ENCODE assay signal across 16 cellular contexts in the genomic region with DNA sequence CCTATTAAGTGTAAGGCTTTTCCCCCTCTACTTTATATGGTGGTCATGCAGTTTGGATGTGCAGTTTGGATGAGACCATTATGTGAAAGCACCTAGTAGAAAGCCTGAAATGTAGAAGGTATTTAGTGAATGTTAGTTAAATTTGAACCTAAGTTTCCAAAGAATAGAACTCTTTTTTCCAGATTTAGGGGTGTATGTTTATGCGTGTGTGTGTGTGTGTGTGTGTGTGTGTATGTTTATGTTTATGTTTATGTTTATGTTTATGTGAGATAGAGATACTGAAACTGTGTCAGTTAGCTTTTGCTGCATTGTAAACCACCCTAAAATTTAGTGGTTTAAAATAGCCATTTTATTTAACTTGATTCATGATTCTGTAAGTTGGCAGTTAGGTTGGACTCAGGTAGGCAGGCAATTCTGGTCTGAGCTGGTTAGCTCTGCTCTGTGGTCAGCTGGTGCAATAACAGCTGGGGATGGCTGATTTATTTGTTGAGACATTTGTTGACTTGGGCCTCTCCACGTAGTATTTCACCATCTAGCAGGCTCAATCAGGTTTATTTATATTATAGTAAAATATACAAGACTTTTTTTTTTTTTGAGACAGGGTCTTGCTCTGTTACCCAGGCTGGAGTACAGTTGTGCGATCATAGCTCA. TPM values are rescaled to one million over a fixed set of nuclear protein-coding genes. Genes with fewer than 3 reads are reported as not detected.
A peak's percentile ranks its signal among the peaks of the same experiment; 100 is the strongest.
DNase-seq lines count a peak whose midpoint lies in the region; ATAC-seq and TF ChIP-seq lines count a peak whose summit lies in the region.
"Had no signal": no experiment of that assay in that cellular context is flagged by ENCODE, and none has a peak within 500 bp of the region (broad histone marks: within the 10 kb centered on the region; RNA-seq: fewer than 3 reads in every experiment).

No MANE protein-coding gene starts in this region.

- H3K4me1 ChIP-seq in ovary (ENCODE audit: insufficient read depth), result peaks cover 4% of the 10 kb centered on the region
- H3K4me1 ChIP-seq: lower lobe of right lung had no signal

- intact Hi-C loops in ovary (cut with DNase I), result no loop called here
- intact Hi-C loops in dorsolateral prefrontal cortex (cut with DNase I), result no loop called here

- no peak for TF ChIP-seq POLR2A in ovary (IDR thresholded peaks at IDR 0.05)

- H3K27ac Mint-ChIP-seq in activated T-cell treated with anti-CD3 and anti-CD28 coated beads, Interleukin-2, amount 50 U/mL, for 24 hours, result peak overlapping the region; percentile 6
- peak overlapping the region; percentile 22 for H3K27ac Mint-ChIP-seq in stimulated activated memory B cell treated with anti-CD40 and anti-IgM and Interleukin-4, amounts not matched to agents 10 μg/mL and 1 μg/mL and 100 μg/mL, for 72 hours

- H3K27me3 Mint-ChIP-seq in activated T-cell treated with anti-CD3 and anti-CD28 coated beads, Interleukin-2, amount 50 U/mL, for 24 hours, result no peaks in the 10 kb centered on the region
- no peaks in the 10 kb centered on the region for H3K27me3 Mint-ChIP-seq in activated T-cell treated with anti-CD3 and anti-CD28 coated beads, Interleukin-2, amount 50 U/mL, for 4 hours (ENCODE audit: low read depth)
- no peaks in the 10 kb centered on the region for H3K27me3 Mint-ChIP-seq in stimulated activated memory B cell treated with anti-CD40 and anti-IgM and Interleukin-4, amounts not matched to agents 10 μg/mL and 1 μg/mL and 100 μg/mL, for 72 hours

- H3K4me1 Mint-ChIP-seq in activated T-cell treated with anti-CD3 and anti-CD28 coated beads, Interleukin-2, amount 50 U/mL, for 24 hours (ENCODE audit: low read depth), result peaks cover 78% of the 10 kb centered on the region
- H3K4me1 Mint-ChIP-seq in activated T-cell treated with anti-CD3 and anti-CD28 coated beads, Interleukin-2, amount 50 U/mL, for 4 hours (ENCODE audit: low read depth), result peaks cover 76% of the 10 kb centered on the region
- peaks cover 26% of the 10 kb centered on the region for H3K4me1 Mint-ChIP-seq in stimulated activated memory B cell treated with anti-CD40 and anti-IgM and Interleukin-4, amounts not matched to agents 10 μg/mL and 1 μg/mL and 100 μg/mL, for 72 hours

- H3K9me3 ChIP-seq in ovary, result no peaks in the 10 kb centered on the region
- H3K9me3 ChIP-seq: lower lobe of right lung, right atrium auricular region, tibial nerve had no signal

- no peaks in the 10 kb centered on the region for H3K9me3 Mint-ChIP-seq in activated T-cell treated with anti-CD3 and anti-CD28 coated beads, Interleukin-2, amount 50 U/mL, for 24 hours
- no peaks in the 10 kb centered on the region for H3K9me3 Mint-ChIP-seq in activated T-cell treated with anti-CD3 and anti-CD28 coated beads, Interleukin-2, amount 50 U/mL, for 4 hours
- H3K9me3 Mint-ChIP-seq in stimulated activated memory B cell treated with anti-CD40 and anti-IgM and Interleukin-4, amounts not matched to agents 10 μg/mL and 1 μg/mL and 100 μg/mL, for 72 hours, result no peaks in the 10 kb centered on the region

- H3K27me3 ChIP-seq in ovary (no peaks in the 10 kb centered on the region), dorsolateral prefrontal cortex (no peaks in the 10 kb centered on the region)
- H3K27me3 ChIP-seq: right atrium auricular region, tibial nerve had no signal

- H3K4me3 Mint-ChIP-seq in activated T-cell treated with anti-CD3 and anti-CD28 coated beads, Interleukin-2, amount 50 U/mL, for 24 hours, result no peak overlapping the region
- no peak overlapping the region for H3K4me3 Mint-ChIP-seq in activated T-cell treated with anti-CD3 and anti-CD28 coated beads, Interleukin-2, amount 50 U/mL, for 4 hours
- no peak overlapping the region for H3K4me3 Mint-ChIP-seq in stimulated activated memory B cell treated with anti-CD40 and anti-IgM and Interleukin-4, amounts not matched to agents 10 μg/mL and 1 μg/mL and 100 μg/mL, for 72 hours

- no peak for TF ChIP-seq CTCF in ovary (IDR thresholded peaks at IDR 0.05)
- no peak for TF ChIP-seq CTCF in dorsolateral prefrontal cortex (IDR thresholded peaks at IDR 0.05 in 54 of 56, conservative IDR thresholded peaks at IDR 0.05 in 2 of 56; ENCODE audit: low read depth in 1 of 56, partially characterized antibody in 56 of 56)

- H3K27ac ChIP-seq in ovary (no peak overlapping the region), dorsolateral prefrontal cortex (peak overlapping the region in 17 of 59 donors; percentile 5 to 78 (median 68))
- H3K27ac ChIP-seq: coronary artery, lower lobe of right lung had no signal

- DNase-seq in activated T-cell treated with anti-CD3 and anti-CD28 coated beads, Interleukin-2, amount 50 U/mL, for 24 hours, result no peak
- no peak for DNase-seq in activated T-cell treated with anti-CD3 and anti-CD28 coated beads, Interleukin-2, amount 50 U/mL, for 4 hours
- DNase-seq in OCI-M1 (lab: John Stamatoyannopoulos, UW), result peak; percentile 68
- DNase-seq in fibroblast of peridontal ligament (ENCODE audit: extremely low read depth), result peak; percentile 32
- no peak for DNase-seq in ovary
- DNase-seq in dorsolateral prefrontal cortex, result no peak
- no peak for DNase-seq in stimulated activated CD4-positive, alpha-beta T cell treated with anti-CD3 and anti-CD28 coated beads, Interleukin-12 subunit alpha, Interleukin-12 subunit beta, amount 100 ng/mL, for 4 hours
- DNase-seq: activated naive CD4-positive, alpha-beta T cell; GF-D8; lower lobe of right lung; NCI-H2171; SIG-M5 had no signal

- no peak for TF ChIP-seq EP300 in ovary (IDR thresholded peaks at IDR 0.05)

- no peaks in the 10 kb centered on the region for H3K36me3 ChIP-seq in ovary
- H3K36me3 ChIP-seq: right atrium auricular region had no signal

- WGBS in ovary, 3 donors, result 83 to 86% (median 83%) methylated on average over 3 of the region's 3 CpGs

- ATAC-seq in activated T-cell treated with anti-CD3 and anti-CD28 coated beads, Interleukin-2, amount 50 U/mL, for 4 hours, result no peak
- ATAC-seq in stimulated activated memory B cell treated with anti-CD40 and anti-IgM and Interleukin-4, amounts not matched to agents 10 μg/mL and 1 μg/mL and 100 μg/mL, for 72 hours, result no peak
- ATAC-seq: lower lobe of right lung had no signal

- H3K4me3 ChIP-seq in ovary (no peak overlapping the region), dorsolateral prefrontal cortex (no peak overlapping the region)
- H3K4me3 ChIP-seq: coronary artery, lower lobe of right lung, right atrium auricular region, tibial nerve had no signal

- H3K36me3 Mint-ChIP-seq in activated T-cell treated with anti-CD3 and anti-CD28 coated beads, Interleukin-2, amount 50 U/mL, for 24 hours (ENCODE audit: low read depth), result peaks cover 92% of the 10 kb centered on the region
- peaks cover 46% of the 10 kb centered on the region for H3K36me3 Mint-ChIP-seq in activated T-cell treated with anti-CD3 and anti-CD28 coated beads, Interleukin-2, amount 50 U/mL, for 4 hours (ENCODE audit: insufficient read depth)
- H3K36me3 Mint-ChIP-seq in stimulated activated memory B cell treated with anti-CD40 and anti-IgM and Interleukin-4, amounts not matched to agents 10 μg/mL and 1 μg/mL and 100 μg/mL, for 72 hours, result peaks cover 55% of the 10 kb centered on the region

RNA-seq across cellular contexts. Expression of a gene that starts 54.0 kb away (rescaled TPM):
- 100 to 1,000 TPM; 134 to 157 (median 149) TPM for total RNA-seq in activated T-cell treated with anti-CD3 and anti-CD28 coated beads, Interleukin-2, amount 50 U/mL, for 4 hours
- 10 to 100 TPM; 17.3 to 27.5 (median 19.6) TPM for total RNA-seq in ovary
- polyA plus RNA-seq in ovary, result 10 to 100 TPM in 1 of 2 donors, 1 to 10 TPM in 1; 8.3 to 25.9 TPM
- total RNA-seq in dorsolateral prefrontal cortex, result 10 to 100 TPM; 31.0 to 66.4 (median 42.5) TPM

Comparison
In these comparisons a context has a peak if more than half of its experiments do, and no peak if none do; other contexts are left out.
1. DNase-seq: peak in OCI-M1 (single experiment) and fibroblast of peridontal ligament (single experiment); none in activated T-cell treated with anti-CD3 and anti-CD28 coated beads, Interleukin-2, amount 50 U/mL, for 24 hours (single experiment), activated T-cell treated with anti-CD3 and anti-CD28 coated beads, Interleukin-2, amount 50 U/mL, for 4 hours (single experiment), ovary (0 of 5), dorsolateral prefrontal cortex (0 of 10) and stimulated activated CD4-positive, alpha-beta T cell treated with anti-CD3 and anti-CD28 coated beads, Interleukin-12 subunit alpha, Interleukin-12 subunit beta, amount 100 ng/mL, for 4 hours (single experiment).